ENCODE assay signal across 24 cellular contexts in genomic region chr6:149228276-149228962, GRCh38.
A peak's percentile ranks its signal among the peaks of the same experiment; 100 is the strongest.
DNase-seq lines count a peak whose midpoint lies in the region; ATAC-seq and TF ChIP-seq lines count a peak whose summit lies in the region.
"Had no signal": no experiment of that assay in that cellular context is flagged by ENCODE, and none has a peak within 500 bp of the region (broad histone marks: within the 10 kb centered on the region; RNA-seq: fewer than 3 reads in every experiment).

No MANE protein-coding gene starts in this region.

- intact Hi-C loops in dorsolateral prefrontal cortex (cut with DNase I), result no loop called here

- ATAC-seq in HG02973 (IDR thresholded peaks at IDR 0.05; ENCODE audit: unreplicated experiment), result no peak
- ATAC-seq: activated CD4-positive, CD25-positive, alpha-beta regulatory T cell treated with anti-CD3 and anti-CD28 coated beads, Interleukin-2, amount 50 U/mL, for 24 hours; activated CD8-positive, alpha-beta T cell treated with anti-CD3 and anti-CD28 coated beads, Interleukin-2, amount 10 ng/mL, durations not matched to agents 7 days and 5 days; gastroesophageal sphincter; left lung; naive thymus-derived CD8-positive, alpha-beta T cell had no signal

- no peak overlapping the region for H3K27ac ChIP-seq in neural progenitor cell
- H3K27ac ChIP-seq in dorsolateral prefrontal cortex, result peak overlapping the region in 19 of 59 donors; percentile 0 to 65 (median 22)
- H3K27ac ChIP-seq: KMS-11, left lung had no signal

- H3K4me1 Mint-ChIP-seq in neural progenitor cell, result peaks cover 78% of the 10 kb centered on the region

- H4K20me1 ChIP-seq in neural progenitor cell (ENCODE audit: low read depth), result no peaks in the 10 kb centered on the region

- no peaks in the 10 kb centered on the region for H3K9me3 Mint-ChIP-seq in neural progenitor cell
- H3K9me3 Mint-ChIP-seq: activated T-helper 2 cell treated with anti-CD3 and anti-CD28 coated beads, Interferon-gamma antibody, Interleukin-2, Interleukin-4, amounts not matched to agents 10 μg/mL and 5 μg/mL and 100 μg/mL, durations not matched to agents 14 hours and 24 hours and 36 hours had no signal

- no peaks in the 10 kb centered on the region for H3K36me3 ChIP-seq in neural progenitor cell
- H3K36me3 ChIP-seq: gastroesophageal sphincter, left lung had no signal

- H3K4me2 ChIP-seq in neural progenitor cell, result no peak overlapping the region
- H3K4me2 ChIP-seq: KMS-11, smooth muscle cell had no signal

- DNase-seq in AG10803 (ENCODE audit: low read depth) (peak; percentile 13), DMS 273 (lab: John Stamatoyannopoulos, UW; ENCODE audit: unreplicated experiment) (peak; percentile 77), astrocyte of the hippocampus (ENCODE audit: low read depth, low spot score) (peak; percentile 70), neural progenitor cell (ENCODE audit: low spot score) (no peak), dorsolateral prefrontal cortex (no peak), kidney glomerular epithelial cell (lab: John Stamatoyannopoulos, UW) (no peak)
- DNase-seq: activated CD8-positive, alpha-beta T cell treated with anti-CD3 and anti-CD28 coated beads, Interleukin-2, amount 10 ng/mL, durations not matched to agents 7 days and 5 days; activated naive CD8-positive, alpha-beta T cell treated with anti-CD3 and anti-CD28 coated beads, Interleukin-2, amount 10 ng/mL, durations not matched to agents 7 days and 5 days; Calu3; left lung; MM.1S; naive thymus-derived CD8-positive, alpha-beta T cell; NCI-H1436 treated with DMSO at 0.1 percent for 48 hours; NCI-H526; stimulated activated CD4-positive, alpha-beta T cell treated with anti-CD3 and anti-CD28 coated beads, Interleukin-1b, Interleukin-23, amount 100 ng/mL, for 48 hours; stimulated activated CD8-positive, alpha-beta memory T cell treated with anti-CD3 and anti-CD28 coated beads, Interleukin-4, amount 100 ng/mL, for 48 hours had no signal

- H3K4me3 ChIP-seq in AG10803 (ENCODE audit: low read length) (no peak overlapping the region), neural progenitor cell (no peak overlapping the region), dorsolateral prefrontal cortex (peak overlapping the region in 26 of 59 donors; percentile 3 to 47 (median 26))
- H3K4me3 ChIP-seq: gastroesophageal sphincter, left lung, smooth muscle cell had no signal

- TF ChIP-seq CTCF in AG10803 (conservative IDR thresholded peaks at IDR 0.05; ENCODE audit: low read length) (no peak), neural progenitor cell (IDR thresholded peaks at IDR 0.05) (no peak), dorsolateral prefrontal cortex (IDR thresholded peaks at IDR 0.05 in 54 of 56, conservative IDR thresholded peaks at IDR 0.05 in 2 of 56; ENCODE audit: low read depth in 1 of 56, partially characterized antibody in 56 of 56) (no peak)

- peaks cover 22% of the 10 kb centered on the region for H3F3A ChIP-seq in neural progenitor cell (ENCODE audit: low read depth)

- no peak overlapping the region for H3K9ac ChIP-seq in neural progenitor cell
- H3K9ac ChIP-seq: KMS-11 had no signal

- H3K4me3 Mint-ChIP-seq in neural progenitor cell, result no peak overlapping the region
- H3K4me3 Mint-ChIP-seq: activated CD8-positive, alpha-beta T cell treated with anti-CD3 and anti-CD28 coated beads, Interleukin-2, amount 10 ng/mL, durations not matched to agents 7 days and 5 days; activated naive CD8-positive, alpha-beta T cell treated with anti-CD3 and anti-CD28 coated beads, Interleukin-2, amount 10 ng/mL, durations not matched to agents 7 days and 5 days; CD14-positive monocyte; naive thymus-derived CD8-positive, alpha-beta T cell; type B pancreatic cell had no signal

- H3K79me2 ChIP-seq in neural progenitor cell (ENCODE audit: low read depth), result no peaks in the 10 kb centered on the region

- H3K9me3 ChIP-seq in neural progenitor cell (ENCODE audit: low read depth), result no peaks in the 10 kb centered on the region
- H3K9me3 ChIP-seq: gastroesophageal sphincter, left lung had no signal

- peak overlapping the region; percentile 74 for H2AFZ ChIP-seq in neural progenitor cell (replicated peaks)

- H3K4me1 ChIP-seq in neural progenitor cell, result peaks cover 57% of the 10 kb centered on the region

- H3K27me3 ChIP-seq in neural progenitor cell, result no peaks in the 10 kb centered on the region
- H3K27me3 ChIP-seq in dorsolateral prefrontal cortex, result no peaks in the 10 kb centered on the region
- H3K27me3 ChIP-seq: gastroesophageal sphincter, left lung had no signal

- no peak overlapping the region for H3K27ac Mint-ChIP-seq in neural progenitor cell
- H3K27ac Mint-ChIP-seq: activated CD8-positive, alpha-beta T cell treated with anti-CD3 and anti-CD28 coated beads, Interleukin-2, amount 10 ng/mL, durations not matched to agents 7 days and 5 days; activated naive CD8-positive, alpha-beta T cell treated with anti-CD3 and anti-CD28 coated beads, Interleukin-2, amount 10 ng/mL, durations not matched to agents 7 days and 5 days; activated T-helper 2 cell treated with anti-CD3 and anti-CD28 coated beads, Interferon-gamma antibody, Interleukin-2, Interleukin-4, amounts not matched to agents 10 μg/mL and 5 μg/mL and 100 μg/mL, durations not matched to agents 14 hours and 24 hours and 36 hours; type B pancreatic cell had no signal

- H3K36me3 Mint-ChIP-seq in neural progenitor cell, result no peaks in the 10 kb centered on the region
- H3K36me3 Mint-ChIP-seq: naive thymus-derived CD8-positive, alpha-beta T cell; type B pancreatic cell had no signal

- no peaks in the 10 kb centered on the region for H3K27me3 Mint-ChIP-seq in neural progenitor cell (ENCODE audit: insufficient read depth, low read depth)
- H3K27me3 Mint-ChIP-seq: activated naive CD8-positive, alpha-beta T cell treated with anti-CD3 and anti-CD28 coated beads, Interleukin-2, amount 10 ng/mL, durations not matched to agents 7 days and 5 days; naive thymus-derived CD8-positive, alpha-beta T cell had no signal

Comparison
In these comparisons a context has a peak if more than half of its experiments do, and no peak if none do; other contexts are left out.
1. DNase-seq: peak in AG10803 (single experiment), DMS 273 (single experiment) and astrocyte of the hippocampus (single experiment); none in neural progenitor cell (single experiment), dorsolateral prefrontal cortex (0 of 10) and kidney glomerular epithelial cell (single experiment).